Comparison of ENCODE assay signal across 1 cellular context in the genomic region with DNA sequence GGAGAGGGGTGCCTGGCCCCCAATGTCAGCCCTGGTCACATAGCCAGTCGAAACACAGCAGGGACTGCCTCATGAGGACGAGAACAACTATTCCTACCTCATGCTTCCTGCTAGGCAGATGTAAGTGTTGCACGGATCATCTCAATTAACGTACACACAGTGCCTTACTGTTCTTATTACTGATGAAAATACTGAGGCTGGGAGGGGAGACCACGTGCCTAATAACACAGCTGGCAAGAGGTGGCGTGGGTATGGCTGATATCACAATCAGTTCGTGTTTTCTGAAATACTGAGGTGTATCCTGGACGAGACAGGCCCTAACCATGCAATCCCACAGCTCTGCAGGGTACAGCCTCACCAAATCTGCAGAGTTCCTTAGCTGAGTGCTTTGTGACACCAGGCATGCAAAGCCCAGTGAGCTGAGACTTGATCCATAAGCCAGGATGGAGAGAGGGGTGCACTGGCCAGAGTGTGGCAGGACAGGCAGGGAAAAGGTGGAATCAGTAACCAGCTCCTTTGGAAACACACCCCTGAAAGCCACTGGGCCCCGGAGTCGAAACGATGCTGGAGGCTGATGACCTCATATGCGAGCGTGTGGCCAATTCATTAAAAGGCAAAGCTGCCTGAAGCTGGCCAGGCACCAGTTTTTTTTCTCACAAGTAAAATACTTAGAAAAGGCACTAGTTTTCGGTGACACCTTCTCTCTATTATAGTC.
TF ChIP-seq lines count a peak whose summit lies in the region.

No MANE protein-coding gene starts in this region.

TF ChIP-seq in HEK293, 187 proteins besides CTCF, POLR2A, EP300 and RAD21 (continued from another document):
- TF ChIP-seq, protein P1, sequence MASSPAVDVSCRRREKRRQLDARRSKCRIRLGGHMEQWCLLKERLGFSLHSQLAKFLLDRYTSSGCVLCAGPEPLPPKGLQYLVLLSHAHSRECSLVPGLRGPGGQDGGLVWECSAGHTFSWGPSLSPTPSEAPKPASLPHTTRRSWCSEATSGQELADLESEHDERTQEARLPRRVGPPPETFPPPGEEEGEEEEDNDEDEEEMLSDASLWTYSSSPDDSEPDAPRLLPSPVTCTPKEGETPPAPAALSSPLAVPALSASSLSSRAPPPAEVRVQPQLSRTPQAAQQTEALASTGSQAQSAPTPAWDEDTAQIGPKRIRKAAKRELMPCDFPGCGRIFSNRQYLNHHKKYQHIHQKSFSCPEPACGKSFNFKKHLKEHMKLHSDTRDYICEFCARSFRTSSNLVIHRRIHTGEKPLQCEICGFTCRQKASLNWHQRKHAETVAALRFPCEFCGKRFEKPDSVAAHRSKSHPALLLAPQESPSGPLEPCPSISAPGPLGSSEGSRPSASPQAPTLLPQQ (tag by site-specific recombination; IDR thresholded peaks at IDR 0.05), result peak; percentile 69
- TF ChIP-seq ATF2 (tag by site-specific recombination; IDR thresholded peaks at IDR 0.05; ENCODE audit: low read depth) (peak; percentile 35; the same call in 1 of the 2 replicates), ZNF707 (tag by site-specific recombination; IDR thresholded peaks at IDR 0.05) (no peak), ZNF664 (tag by site-specific recombination; IDR thresholded peaks at IDR 0.05) (0 out of 2 replicates have a peak, but pooled peaks have one; percentile 16), SALL2 (tag by site-specific recombination; IDR thresholded peaks at IDR 0.05; ENCODE audit: borderline replicate concordance) (no peak), ZFP69B (tag by site-specific recombination; IDR thresholded peaks at IDR 0.05) (peak; percentile 35; the same call in 1 of the 2 replicates), ZNF366 (tag by site-specific recombination; conservative IDR thresholded peaks at IDR 0.05) (no peak)
- TF ChIP-seq, protein P2, sequence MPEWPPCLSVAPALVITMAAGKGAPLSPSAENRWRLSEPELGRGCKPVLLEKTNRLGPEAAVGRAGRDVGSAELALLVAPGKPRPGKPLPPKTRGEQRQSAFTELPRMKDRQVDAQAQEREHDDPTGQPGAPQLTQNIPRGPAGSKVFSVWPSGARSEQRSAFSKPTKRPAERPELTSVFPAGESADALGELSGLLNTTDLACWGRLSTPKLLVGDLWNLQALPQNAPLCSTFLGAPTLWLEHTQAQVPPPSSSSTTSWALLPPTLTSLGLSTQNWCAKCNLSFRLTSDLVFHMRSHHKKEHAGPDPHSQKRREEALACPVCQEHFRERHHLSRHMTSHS (tag by site-specific recombination; IDR thresholded peaks at IDR 0.05), result no peak
